Comparison of ENCODE assay signal across 8 cellular contexts in the genomic region with DNA sequence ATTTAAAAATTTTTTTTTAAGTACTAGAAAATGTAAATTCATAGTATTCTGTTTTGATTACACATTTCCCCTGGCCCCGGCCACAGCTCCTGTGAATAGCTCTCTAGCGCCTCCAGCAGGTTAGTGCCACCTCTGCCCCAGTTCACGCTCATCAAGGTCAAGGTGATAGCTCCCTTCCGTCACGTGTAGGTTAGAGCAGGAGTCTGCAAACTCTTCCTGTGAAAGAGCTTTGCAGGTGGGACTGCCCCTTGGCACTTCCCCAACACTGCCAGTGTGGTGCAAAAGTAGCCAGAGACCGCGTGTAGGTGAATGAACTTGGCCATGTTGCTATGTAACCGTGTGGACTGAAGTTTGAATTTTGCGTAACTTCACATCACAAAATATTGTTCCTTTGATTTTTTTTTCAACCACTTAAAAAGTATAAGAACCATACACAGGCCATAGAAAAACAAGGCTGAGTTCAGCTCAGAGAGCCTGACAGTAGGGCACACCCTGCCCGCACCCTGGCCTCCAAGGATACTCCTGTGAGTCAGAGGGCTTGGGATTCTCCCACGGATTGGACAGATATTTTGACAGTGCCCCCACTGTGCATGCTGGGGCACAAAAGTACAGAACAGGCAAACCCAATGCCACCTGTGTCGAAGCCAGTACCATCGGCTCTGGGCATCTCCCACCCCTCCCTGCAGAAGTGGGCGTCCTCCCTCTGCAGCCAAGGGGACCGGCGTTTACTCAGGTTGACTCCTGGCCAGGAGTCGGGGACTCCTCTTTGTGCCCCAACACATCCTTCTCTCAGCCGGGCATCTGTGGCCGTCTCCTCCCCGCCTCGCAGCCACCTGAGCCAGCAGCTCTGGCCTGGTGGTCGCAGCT.
A peak's percentile ranks its signal among the peaks of the same experiment; 100 is the strongest.
DNase-seq lines count a peak whose midpoint lies in the region; ATAC-seq and TF ChIP-seq lines count a peak whose summit lies in the region.

No MANE protein-coding gene starts in this region.

- peaks cover 6% of the 10 kb centered on the region; the same call in 1 of the 2 replicates for H4K20me1 ChIP-seq in DND-41 (ENCODE audit: insufficient read depth, low read length)

- H3K27ac Mint-ChIP-seq in endodermal cell (no peak overlapping the region), progenitor cell of endocrine pancreas (no peak overlapping the region)

- peak; percentile 72 for TF ChIP-seq CTCF in DND-41 (IDR thresholded peaks at IDR 0.05; ENCODE audit: borderline replicate concordance, extremely low read depth, low read length, poor library complexity, severe bottlenecking)
- TF ChIP-seq CTCF in endodermal cell (conservative IDR thresholded peaks at IDR 0.05) = peak; percentile 94
- TF ChIP-seq CTCF in progenitor cell of endocrine pancreas (IDR thresholded peaks at IDR 0.05; ENCODE audit: unreplicated experiment) = peak; percentile 64

- ATAC-seq in DND-41 (ENCODE audit: insufficient read depth, low read depth) = peak; percentile 50; the same call in 1 of the 3 replicates
- no peak for ATAC-seq in HG03108 (IDR thresholded peaks at IDR 0.05; ENCODE audit: unreplicated experiment)
- ATAC-seq in HG03571 (IDR thresholded peaks at IDR 0.05; ENCODE audit: unreplicated experiment) = no peak
- ATAC-seq in HG03045 (IDR thresholded peaks at IDR 0.05; ENCODE audit: unreplicated experiment) = no peak

- H3K4me3 ChIP-seq in DND-41 (ENCODE audit: low read depth in 1 of 2, low read length in 2 of 2) (no peak overlapping the region), MG63 (no peak overlapping the region), endodermal cell (ENCODE audit: low read length) (no peak overlapping the region)

- no peak overlapping the region for H2AFZ ChIP-seq in DND-41 (ENCODE audit: low read depth, low read length)

- H3K9ac ChIP-seq in DND-41 (ENCODE audit: low read depth, low read length) (no peak overlapping the region), endodermal cell (ENCODE audit: extremely low read depth, low read length, poor library complexity, severe bottlenecking) (no peak overlapping the region)

- H3K4me1 Mint-ChIP-seq in endodermal cell (peaks cover 10% of the 10 kb centered on the region), progenitor cell of endocrine pancreas (ENCODE audit: low read depth) (no peaks in the 10 kb centered on the region)

- H3K36me3 ChIP-seq in DND-41 (ENCODE audit: insufficient read depth, low read length) (peaks cover 64% of the 10 kb centered on the region), MG63 (peaks cover 62% of the 10 kb centered on the region), endodermal cell (ENCODE audit: control insufficient read depth, insufficient read depth, low read length) (peaks cover 12% of the 10 kb centered on the region)

- H3K4me3 Mint-ChIP-seq in endodermal cell = no peak overlapping the region
- no peak overlapping the region for H3K4me3 Mint-ChIP-seq in progenitor cell of endocrine pancreas (ENCODE audit: low read depth)

- H3K27me3 ChIP-seq in DND-41 (ENCODE audit: insufficient read depth, low read length, poor library complexity) (no peaks in the 10 kb centered on the region), MG63 (no peaks in the 10 kb centered on the region), endodermal cell (ENCODE audit: control insufficient read depth, insufficient read depth, low read length, poor library complexity, severe bottlenecking) (no peaks in the 10 kb centered on the region)

- DNase-seq in DND-41 = peak; percentile 47
- DNase-seq in MG63 = peak; percentile 26
- DNase-seq in activated CD4-positive, alpha-beta T cell treated with anti-CD3 and anti-CD28 coated beads, Interleukin-2, amount 50 U/mL, for 24 hours (ENCODE audit: low read depth in 1 of 2, low spot score in 1 of 2) = peak; percentile 77 to 78
- DNase-seq in endodermal cell = peak; percentile 96
- DNase-seq in progenitor cell of endocrine pancreas (ENCODE audit: low spot score, unreplicated experiment) = no peak

- H3K4me1 ChIP-seq in DND-41 (ENCODE audit: insufficient read depth, low read length) = no peaks in the 10 kb centered on the region
- H3K4me1 ChIP-seq in endodermal cell (ENCODE audit: control insufficient read depth, insufficient read depth, low read length) = no peaks in the 10 kb centered on the region

- no peak overlapping the region for H3K4me2 ChIP-seq in DND-41 (ENCODE audit: insufficient read depth, low read length)

- 83 to 85% methylated on average over 17 to 22 of the region's 22 CpGs for WGBS in endodermal cell (ENCODE audit: insufficient coverage in 1 of 2, insufficient read length in 1 of 2), 2 experiments

- no peaks in the 10 kb centered on the region for H3K79me2 ChIP-seq in DND-41 (ENCODE audit: insufficient read depth, low read length)

- H3K36me3 Mint-ChIP-seq in endodermal cell (ENCODE audit: low read depth) (peaks cover 22% of the 10 kb centered on the region), progenitor cell of endocrine pancreas (ENCODE audit: insufficient read depth) (peaks cover 12% of the 10 kb centered on the region)

- no peaks in the 10 kb centered on the region for H3K9me3 ChIP-seq in DND-41 (ENCODE audit: insufficient read depth, low read length, severe bottlenecking)
- H3K9me3 ChIP-seq in MG63 = no peaks in the 10 kb centered on the region
- no peaks in the 10 kb centered on the region for H3K9me3 ChIP-seq in endodermal cell (ENCODE audit: control insufficient read depth, low read length)

- no peaks in the 10 kb centered on the region for H3K27me3 Mint-ChIP-seq in endodermal cell (ENCODE audit: insufficient read depth)
- no peaks in the 10 kb centered on the region for H3K27me3 Mint-ChIP-seq in progenitor cell of endocrine pancreas

- H3K27ac ChIP-seq in DND-41 (ENCODE audit: low read length) (no peak overlapping the region), endodermal cell (ENCODE audit: low read depth, low read length) (no peak overlapping the region)

- H3K9me3 Mint-ChIP-seq in endodermal cell = no peaks in the 10 kb centered on the region
- no peaks in the 10 kb centered on the region for H3K9me3 Mint-ChIP-seq in progenitor cell of endocrine pancreas (ENCODE audit: low read depth)
